9 cellular contexts compared by ENCODE assay signal in the genomic region with DNA sequence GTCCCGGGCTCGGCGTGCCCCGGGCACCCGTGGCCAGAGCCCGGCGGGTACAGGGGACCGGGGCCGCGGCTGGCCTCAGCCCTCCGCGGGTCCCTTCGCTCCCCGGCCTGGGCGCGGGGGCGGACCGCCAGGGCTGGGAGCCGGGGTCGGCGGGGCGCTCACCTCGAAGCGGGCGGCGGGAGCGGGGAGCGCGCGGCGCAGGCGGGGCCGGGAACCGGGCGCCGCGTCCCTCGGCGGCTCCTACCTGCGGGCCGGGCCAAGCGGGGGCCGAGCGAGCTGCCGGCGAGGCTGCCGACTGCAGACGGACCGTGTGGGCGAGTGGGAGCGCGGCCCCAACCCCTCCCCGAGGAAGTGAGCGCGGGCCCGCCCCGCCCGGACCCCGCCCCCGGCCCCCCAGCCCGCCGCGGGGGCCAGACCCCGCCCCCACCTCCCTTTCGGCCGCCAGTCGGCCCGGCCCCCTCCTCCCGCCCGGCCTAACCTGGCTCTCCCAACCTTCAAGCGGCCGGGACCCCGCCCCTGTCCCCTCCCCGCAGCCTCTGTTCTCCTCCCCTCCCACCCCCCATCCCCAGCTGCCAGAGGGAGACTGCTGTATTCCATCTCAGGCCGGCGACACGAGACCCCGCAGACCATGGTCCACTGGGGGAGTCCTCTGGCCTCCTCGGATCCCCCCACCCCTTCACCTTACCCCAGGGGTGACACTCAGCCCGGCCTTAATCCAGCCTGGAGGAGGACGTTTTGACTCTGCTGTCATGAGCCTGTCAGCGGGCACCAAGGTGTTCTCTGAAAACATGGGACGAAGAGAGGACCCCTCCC. TPM values are rescaled to one million over a fixed set of nuclear protein-coding genes. Genes with fewer than 3 reads are reported as not detected.
DNase-seq lines count a peak whose midpoint lies in the region; ATAC-seq, FAIRE-seq and TF ChIP-seq lines count a peak whose summit lies in the region.
"Had no signal": no experiment of that assay in that cellular context is flagged by ENCODE, and none has a peak within 500 bp of the region (broad histone marks: within the 10 kb centered on the region; RNA-seq: fewer than 3 reads in every experiment).

A gene with protein sequence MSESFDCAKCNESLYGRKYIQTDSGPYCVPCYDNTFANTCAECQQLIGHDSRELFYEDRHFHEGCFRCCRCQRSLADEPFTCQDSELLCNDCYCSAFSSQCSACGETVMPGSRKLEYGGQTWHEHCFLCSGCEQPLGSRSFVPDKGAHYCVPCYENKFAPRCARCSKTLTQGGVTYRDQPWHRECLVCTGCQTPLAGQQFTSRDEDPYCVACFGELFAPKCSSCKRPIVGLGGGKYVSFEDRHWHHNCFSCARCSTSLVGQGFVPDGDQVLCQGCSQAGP (minus strand): TSS at position 320 of the 813 bp plus-strand sequence. CDS start 6,102 bp downstream, outside the sequence.

- peak in 1 of 2 experiments; percentile 44; a peak in 1 of 3 replicates for TF ChIP-seq POLR2A in H1 (IDR thresholded peaks at IDR 0.05; ENCODE audit: control extremely low read depth in 1 of 2, low read depth in 2 of 2, low read length in 2 of 2)

- no peaks in the 10 kb centered on the region for H3K27me3 Mint-ChIP-seq in activated CD4-positive, alpha-beta T cell treated with anti-CD3 and anti-CD28 coated beads, Interleukin-2, amount 10 ng/mL, durations not matched to agents 24 days and 14 days

- no peak for TF ChIP-seq RAD21 in H1 (IDR thresholded peaks at IDR 0.05 in 1 of 2, conservative IDR thresholded peaks at IDR 0.05 in 1 of 2; ENCODE audit: low read depth in 2 of 2, low read length in 2 of 2)

- no peak within 1 kb of the TSS for H3K27ac ChIP-seq in H1 (ENCODE audit: low read depth, low read length)
- peak within 1 kb of the TSS; percentile 64 for H3K27ac ChIP-seq in mesodermal cell (ENCODE audit: low read depth, low read length, severe bottlenecking)
- H3K27ac ChIP-seq in thymus (ENCODE audit: low read depth): peak within 1 kb of the TSS; percentile 20

- FAIRE-seq in H1 (lab: Jason Lieb, UNC): no peak
- FAIRE-seq: G401.6 had no signal

- no peak for TF ChIP-seq EP300 in H1 (IDR thresholded peaks at IDR 0.05; ENCODE audit: borderline replicate concordance in 1 of 2, low read depth in 2 of 2, low read length in 2 of 2)

- H2BK12ac ChIP-seq in H1 (ENCODE audit: low read depth, low read length): peak within 1 kb of the TSS; percentile 53; the same call in 1 of the 2 replicates

- H3K27ac Mint-ChIP-seq in activated CD4-positive, alpha-beta T cell treated with anti-CD3 and anti-CD28 coated beads, Interleukin-2, amount 10 ng/mL, durations not matched to agents 24 days and 14 days: peak within 1 kb of the TSS; percentile 93

- intact Hi-C loops in activated CD4-positive, alpha-beta T cell treated with anti-CD3 and anti-CD28 coated beads, Interleukin-2, amount 10 ng/mL, durations not matched to agents 24 days and 14 days (cut with micrococcal nuclease): no loop called here

- H3K9ac ChIP-seq in H1 (replicated peaks in 1 of 4; ENCODE audit: extremely low read depth in 1 of 4, low read depth in 3 of 4, low read length in 3 of 4): peak within 1 kb of the TSS; percentile 38 to 76 (median 52); a peak in 5 of 7 replicates

- H4K20me1 ChIP-seq in H1 (replicated peaks in 1 of 2; ENCODE audit: control insufficient read depth in 1 of 2, insufficient read depth in 2 of 2, low read length in 2 of 2): no peaks in the 10 kb centered on the region

- peaks cover 22 to 44% (median 30%) of the 10 kb centered on the region in 4 experiments for H3K4me1 ChIP-seq in H1 (replicated peaks in 1 of 4; ENCODE audit: control insufficient read depth in 3 of 4, insufficient read depth in 4 of 4, low read length in 3 of 4)
- peaks cover 47% of the 10 kb centered on the region for H3K4me1 ChIP-seq in mesodermal cell (ENCODE audit: control insufficient read depth, insufficient read depth, low read length, poor library complexity, severe bottlenecking)
- H3K4me1 ChIP-seq in thymus (ENCODE audit: control insufficient read depth, insufficient read depth, low read length): peaks cover 9% of the 10 kb centered on the region

- H3K9me3 Mint-ChIP-seq in activated CD4-positive, alpha-beta T cell treated with anti-CD3 and anti-CD28 coated beads, Interleukin-2, amount 10 ng/mL, durations not matched to agents 24 days and 14 days: no peaks in the 10 kb centered on the region

- H3K27me3 ChIP-seq in H1 (replicated peaks in 1 of 4; ENCODE audit: control insufficient read depth in 3 of 4, extremely low read depth in 1 of 4, insufficient read depth in 3 of 4, low read length in 3 of 4): peaks cover 0 to 3% (median 2%) of the 10 kb centered on the region in 4 experiments; a peak in 2 of 7 replicates
- H3K27me3 ChIP-seq in thymus (ENCODE audit: control insufficient read depth, insufficient read depth): no peaks in the 10 kb centered on the region

- peak within 1 kb of the TSS; percentile 60 to 72 (median 66) for H3K4me3 ChIP-seq in H1 (ENCODE audit: extremely low read depth in 1 of 4, insufficient read depth in 2 of 4, low read depth in 3 of 4, low read length in 4 of 4)
- peak within 1 kb of the TSS; percentile 54 for H3K4me3 ChIP-seq in mesodermal cell (ENCODE audit: extremely low read depth, insufficient read depth, low read length, poor library complexity, severe bottlenecking)
- H3K4me3 ChIP-seq in thymus (ENCODE audit: low read length): peak within 1 kb of the TSS; percentile 78

- no peak within 1 kb of the TSS; the same call in 1 of the 2 replicates for H2AK5ac ChIP-seq in H1 (ENCODE audit: low read depth, low read length)

- H3K23me2 ChIP-seq in H1 (ENCODE audit: low read depth, low read length): peaks cover 7% of the 10 kb centered on the region

- peak within 1 kb of the TSS; percentile 36 for H3K4ac ChIP-seq in H1 (replicated peaks; ENCODE audit: insufficient read length, low read depth, low read length)

- ATAC-seq in GM21737 (IDR thresholded peaks at IDR 0.05; ENCODE audit: unreplicated experiment): no peak

- H4K91ac ChIP-seq in H1 (replicated peaks; ENCODE audit: insufficient read length, low read length): no peak within 1 kb of the TSS

- peak within 1 kb of the TSS; percentile 52; the same call in 1 of the 2 replicates for H2BK5ac ChIP-seq in H1 (ENCODE audit: low read depth, low read length)

- no peak within 1 kb of the TSS for H4K8ac ChIP-seq in H1 (ENCODE audit: extremely low read depth, insufficient read depth, low read length)

- peak within 1 kb of the TSS; percentile 43 for H3K56ac ChIP-seq in H1 (replicated peaks; ENCODE audit: insufficient read length, low read depth, low read length)

- DNase-seq in NCI-H524 (lab: John Stamatoyannopoulos, UW) (peak; percentile 20 to 60), NCI-H524 treated with DMSO at 0.1 percent for 48 hours (lab: John Stamatoyannopoulos, UW) (no peak), NCI-H1048 (lab: John Stamatoyannopoulos, UW) (peak; percentile 37), H1 (ENCODE audit: low read depth in 1 of 2, low spot score in 2 of 2) (peak in 1 of 2 experiments; percentile 80)
- peak; percentile 83 for DNase-seq in activated CD4-positive, alpha-beta T cell treated with anti-CD3 and anti-CD28 coated beads, Interleukin-2, amount 10 ng/mL, durations not matched to agents 24 days and 14 days

- no peaks in the 10 kb centered on the region for H3K9me3 ChIP-seq in H1 (ENCODE audit: insufficient read depth in 2 of 2, low read depth in 1 of 2, low read length in 1 of 2)
- H3K9me3 ChIP-seq in mesodermal cell (ENCODE audit: control insufficient read depth, low read length): no peaks in the 10 kb centered on the region
- no peaks in the 10 kb centered on the region for H3K9me3 ChIP-seq in thymus (ENCODE audit: control insufficient read depth)

- H2BK20ac ChIP-seq in H1 (ENCODE audit: low read length): peak within 1 kb of the TSS; percentile 48; the same call in 1 of the 2 replicates

- H3K14ac ChIP-seq in H1 (ENCODE audit: insufficient read length): no peak within 1 kb of the TSS

- H4K5ac ChIP-seq in H1 (ENCODE audit: insufficient read length, low read depth, low read length): peak within 1 kb of the TSS; percentile 62

- H3K4me3 Mint-ChIP-seq in activated CD4-positive, alpha-beta T cell treated with anti-CD3 and anti-CD28 coated beads, Interleukin-2, amount 10 ng/mL, durations not matched to agents 24 days and 14 days: peak within 1 kb of the TSS; percentile 99

- H3K4me2 ChIP-seq in H1 (ENCODE audit: insufficient read depth in 1 of 2, low read depth in 2 of 2, low read length in 2 of 2): peak within 1 kb of the TSS; percentile 86 to 93

- H3K36me3 Mint-ChIP-seq in activated CD4-positive, alpha-beta T cell treated with anti-CD3 and anti-CD28 coated beads, Interleukin-2, amount 10 ng/mL, durations not matched to agents 24 days and 14 days (ENCODE audit: low read depth): peaks cover 21% of the 10 kb centered on the region

- H3K36me3 ChIP-seq in H1 (ENCODE audit: control insufficient read depth in 2 of 4, insufficient read depth in 4 of 4, low read length in 3 of 4): no peaks in the 10 kb centered on the region
- peaks cover 17% of the 10 kb centered on the region for H3K36me3 ChIP-seq in mesodermal cell (ENCODE audit: control insufficient read depth, insufficient read depth, low read length)
- no peaks in the 10 kb centered on the region for H3K36me3 ChIP-seq in thymus (ENCODE audit: control insufficient read depth, insufficient read depth)

- H2BK15ac ChIP-seq in H1 (ENCODE audit: low read length): peak within 1 kb of the TSS; percentile 88; the same call in 1 of the 2 replicates

- H2AFZ ChIP-seq in H1 (ENCODE audit: low read length): no peak within 1 kb of the TSS

- H3K4me1 Mint-ChIP-seq in activated CD4-positive, alpha-beta T cell treated with anti-CD3 and anti-CD28 coated beads, Interleukin-2, amount 10 ng/mL, durations not matched to agents 24 days and 14 days: peaks cover 47% of the 10 kb centered on the region

- TF ChIP-seq CTCF in H1 (IDR thresholded peaks at IDR 0.05; ENCODE audit: control extremely low read depth in 1 of 3, insufficient read depth in 1 of 3, low read depth in 1 of 3, low read length in 3 of 3): no peak

- CTCF ChIA-PET in H1 (lab: Charles Lee; ENCODE audit: partially characterized antibody): no interaction called here

- H3K18ac ChIP-seq in H1 (ENCODE audit: extremely low read depth, low read length): peak within 1 kb of the TSS; percentile 62

- H3K79me2 ChIP-seq in H1 (ENCODE audit: control insufficient read depth in 1 of 2, insufficient read depth in 2 of 2, low read length in 2 of 2): peaks cover 0 to 21% of the 10 kb centered on the region in 2 experiments; a peak in 3 of 4 replicates

- H2BK120ac ChIP-seq in H1 (replicated peaks; ENCODE audit: low read depth, low read length): no peak within 1 kb of the TSS

- POLR2A ChIA-PET in H1 (lab: Charles Lee; ENCODE audit: partially characterized antibody): interaction anchor here (0.6 kb wide), 1 partner anchor 27 kb away, joined by 3 read pairs; no protein-coding TSS in a partner anchor

- 8% methylated on average over 29 of the region's 83 CpGs; no CpG with 5 or more reads in 1 of the 2 experiments for WGBS in H1 (ENCODE audit: extremely low coverage in 1 of 2, insufficient coverage in 1 of 2, insufficient read length in 1 of 2, insufficient replicate concordance in 2 of 2, low coverage in 1 of 2, low lambda C conversion rate in 2 of 2, missing lambda C conversion rate in 1 of 2), 2 experiments
- 2 to 3% methylated on average over 43 to 62 of the region's 83 CpGs for whole genome bisulfite sequencing in mesodermal cell (ENCODE audit: insufficient coverage in 2 of 2), 2 experiments
- 4% methylated on average over 83 of the region's 83 CpGs for WGBS in thymus

- H3K23ac ChIP-seq in H1 (ENCODE audit: insufficient read length): no peak within 1 kb of the TSS

- peaks cover 4% of the 10 kb centered on the region; the same call in 1 of the 2 replicates for H3K79me1 ChIP-seq in H1 (ENCODE audit: low read depth, low read length)

RNA-seq across cellular contexts. Expression of the gene that starts here (rescaled TPM):
- 40.8 and 41.9 TPM in 2 replicates for total RNA-seq in activated CD4-positive, alpha-beta T cell treated with anti-CD3 and anti-CD28 coated beads, Interleukin-2, amount 10 ng/mL, durations not matched to agents 24 days and 14 days
- 35.6 and 35.8 TPM in 2 replicates for total RNA-seq in H1 (2021; fragmentation: NEBNext Ultra II Directional; extraction: Animal tissue kit (Norgen Biotek cat#: 25700))
- polyA plus RNA-seq in H1 (2011; rRNA removed): 14.3 and 22.8 TPM in 2 replicates
- 12.5 TPM for polyA plus RNA-seq in H1 (2011; cell fraction: cytosol; rRNA removed)
- 20.9 TPM for polyA plus RNA-seq in H1 (2011; cell fraction: nucleus; rRNA removed)
- 21.0 to 35.7 TPM (median 34.1 TPM) in 4 replicates for polyA plus RNA-seq in H1 (2012, experiment 1 of 2)
- 51.4 TPM for polyA plus RNA-seq in H1 (2012, experiment 2 of 2)
- polyA plus RNA-seq in H1 (2013, experiment 1 of 2): 32.0 TPM
- 33.4 TPM for polyA plus RNA-seq in H1 (2013, experiment 2 of 2)
- polyA minus RNA-seq in H1 (2011; rRNA and poly(A)+ RNA removed): 9.7 and 19.7 TPM in 2 replicates
- 13.7 TPM for polyA minus RNA-seq in H1 (2011; cell fraction: cytosol; rRNA and poly(A)+ RNA removed)
- polyA minus RNA-seq in H1 (2011; cell fraction: nucleus; rRNA and poly(A)+ RNA removed): 22.4 TPM
- 73.2 TPM for polyA plus RNA-seq in mesodermal cell (2013, experiment 1 of 2)
- 62.8 TPM for polyA plus RNA-seq in mesodermal cell (2013, experiment 2 of 2)
- polyA plus RNA-seq in thymus: 18.7 TPM
